10 cellular contexts compared by ENCODE assay signal in genomic region chr11:119262668-119263351, GRCh38. TPM values are rescaled to one million over a fixed set of nuclear protein-coding genes. Genes with fewer than 3 reads are reported as not detected.
A peak's percentile ranks its signal among the peaks of the same experiment; 100 is the strongest.
DNase-seq lines count a peak whose midpoint lies in the region; ATAC-seq and TF ChIP-seq lines count a peak whose summit lies in the region.
"Had no signal": no experiment of that assay in that cellular context is flagged by ENCODE, and none has a peak within 500 bp of the region (broad histone marks: within the 10 kb centered on the region; RNA-seq: fewer than 3 reads in every experiment).

No MANE protein-coding gene starts in this region.

- no peak overlapping the region for H3K27ac ChIP-seq in DND-41 (ENCODE audit: low read length)
- H3K27ac ChIP-seq in mucosa of rectum (ENCODE audit: low read depth in 2 of 2, low read length in 2 of 2): peak overlapping the region; percentile 41 to 45
- peak overlapping the region in 1 of 2 donors; percentile 10 for H3K27ac ChIP-seq in coronary artery

- H3K9ac ChIP-seq in DND-41 (ENCODE audit: low read depth, low read length): no peak overlapping the region
- no peak overlapping the region for H3K9ac ChIP-seq in mucosa of rectum (ENCODE audit: low read depth in 1 of 2, low read length in 2 of 2)

- H3K36me3 Mint-ChIP-seq in activated T-helper 17 cell treated with anti-CD3 and anti-CD28 coated beads, Interleukin-2, amount 50 U/mL, for 72 hours (ENCODE audit: low read depth): no peaks in the 10 kb centered on the region
- H3K36me3 Mint-ChIP-seq: naive B cell had no signal

- DNase-seq in DND-41 (no peak), NCI-H69 (lab: John Stamatoyannopoulos, UW) (no peak), RPMI8226 (no peak), coronary artery (ENCODE audit: low spot score) (no peak)
- DNase-seq: KG1, naive B cell had no signal

- peaks cover 74% of the 10 kb centered on the region for H3K79me2 ChIP-seq in DND-41 (ENCODE audit: insufficient read depth, low read length)

- H4K20me1 ChIP-seq in DND-41 (ENCODE audit: insufficient read depth, low read length): peaks cover 12% of the 10 kb centered on the region; the same call in 1 of the 2 replicates

- H3K36me3 ChIP-seq in DND-41 (ENCODE audit: insufficient read depth, low read length): peaks cover 4% of the 10 kb centered on the region; the same call in 1 of the 2 replicates
- no peaks in the 10 kb centered on the region for H3K36me3 ChIP-seq in mucosa of rectum (ENCODE audit: control insufficient read depth in 2 of 2, insufficient read depth in 2 of 2, low read length in 2 of 2)

- H3K4me1 ChIP-seq in DND-41 (ENCODE audit: insufficient read depth, low read length) (peaks cover 3% of the 10 kb centered on the region; the same call in 1 of the 2 replicates), mucosa of rectum (ENCODE audit: control insufficient read depth in 2 of 2, insufficient read depth in 2 of 2, low read length in 2 of 2) (peaks cover 0 to 6% of the 10 kb centered on the region in 2 donors)

- H3K9me3 ChIP-seq in DND-41 (ENCODE audit: insufficient read depth, low read length, severe bottlenecking) (no peaks in the 10 kb centered on the region), mucosa of rectum (ENCODE audit: control insufficient read depth in 2 of 2, low read length in 2 of 2) (no peaks in the 10 kb centered on the region)

- H3K4me3 ChIP-seq in DND-41 (ENCODE audit: low read depth in 1 of 2, low read length in 2 of 2): no peak overlapping the region
- H3K4me3 ChIP-seq in mucosa of rectum (ENCODE audit: low read length in 2 of 2): no peak overlapping the region
- H3K4me3 ChIP-seq in coronary artery: no peak overlapping the region

- no peak overlapping the region for H3K4me3 Mint-ChIP-seq in activated T-helper 17 cell treated with anti-CD3 and anti-CD28 coated beads, Interleukin-2, amount 50 U/mL, for 72 hours
- H3K4me3 Mint-ChIP-seq: naive B cell had no signal

- peak; percentile 40; the same call in 1 of the 3 replicates for ATAC-seq in DND-41 (ENCODE audit: insufficient read depth, low read depth)
- peak; percentile 44 for ATAC-seq in HG03039 (IDR thresholded peaks at IDR 0.05; ENCODE audit: unreplicated experiment)
- ATAC-seq in activated T-helper 17 cell treated with anti-CD3 and anti-CD28 coated beads, Interleukin-2, amount 50 U/mL, for 72 hours (replicated peaks): peak; percentile 84
- no peak for ATAC-seq in GM19324 (IDR thresholded peaks at IDR 0.05; ENCODE audit: low FRiP score, unreplicated experiment)

- H3K27me3 Mint-ChIP-seq in activated T-helper 17 cell treated with anti-CD3 and anti-CD28 coated beads, Interleukin-2, amount 50 U/mL, for 72 hours: no peaks in the 10 kb centered on the region
- H3K27me3 Mint-ChIP-seq: naive B cell had no signal

- H2AFZ ChIP-seq in DND-41 (ENCODE audit: low read depth, low read length): no peak overlapping the region

- peaks cover 42% of the 10 kb centered on the region for H3K4me1 Mint-ChIP-seq in activated T-helper 17 cell treated with anti-CD3 and anti-CD28 coated beads, Interleukin-2, amount 50 U/mL, for 72 hours

- no peaks in the 10 kb centered on the region for H3K9me3 Mint-ChIP-seq in activated T-helper 17 cell treated with anti-CD3 and anti-CD28 coated beads, Interleukin-2, amount 50 U/mL, for 72 hours
- H3K9me3 Mint-ChIP-seq: naive B cell had no signal

- H3K27me3 ChIP-seq in DND-41 (ENCODE audit: insufficient read depth, low read length, poor library complexity) (no peaks in the 10 kb centered on the region), mucosa of rectum (ENCODE audit: control insufficient read depth in 2 of 2, insufficient read depth in 2 of 2, low read length in 2 of 2) (no peaks in the 10 kb centered on the region)

- no peak overlapping the region for H3K4me2 ChIP-seq in DND-41 (ENCODE audit: insufficient read depth, low read length)

- TF ChIP-seq CTCF in DND-41 (IDR thresholded peaks at IDR 0.05; ENCODE audit: borderline replicate concordance, extremely low read depth, low read length, poor library complexity, severe bottlenecking): no peak
- no peak for TF ChIP-seq CTCF in coronary artery (IDR thresholded peaks at IDR 0.05)

- no peak overlapping the region for H3K27ac Mint-ChIP-seq in activated T-helper 17 cell treated with anti-CD3 and anti-CD28 coated beads, Interleukin-2, amount 50 U/mL, for 72 hours
- H3K27ac Mint-ChIP-seq: naive B cell had no signal

RNA-seq across cellular contexts. Expression of gene MCAM, which starts 54.1 kb away (rescaled TPM):
- 10 to 100 TPM in 1 of 2 donors, 1 to 10 TPM in 1; 8.2 to 31.1 TPM for total RNA-seq in activated T-helper 17 cell treated with anti-CD3 and anti-CD28 coated beads, Interleukin-2, amount 50 U/mL, for 72 hours

RNA-seq across cellular contexts. Expression of gene CBL, which starts 56.7 kb away (rescaled TPM):
- 10 to 100 TPM; 35.9 to 41.7 TPM for total RNA-seq in activated T-helper 17 cell treated with anti-CD3 and anti-CD28 coated beads, Interleukin-2, amount 50 U/mL, for 72 hours
